25 cellular contexts compared by ENCODE assay signal in genomic region chrX:47817897-47818296, GRCh38. TPM values are rescaled to one million over a fixed set of nuclear protein-coding genes. Genes with fewer than 3 reads are reported as not detected.
DNase-seq lines count a peak whose midpoint lies in the region; ATAC-seq, FAIRE-seq and TF ChIP-seq lines count a peak whose summit lies in the region.
"Had no signal": no experiment of that assay in that cellular context is flagged by ENCODE, and none has a peak within 500 bp of the region (broad histone marks: within the 10 kb centered on the region; RNA-seq: fewer than 3 reads in every experiment).

No MANE protein-coding gene starts in this region.

- POLR2A ChIA-PET in activated CD8-positive, alpha-beta T cell treated with anti-CD3 and anti-CD28 coated beads for 36 hours (lab: Charles Lee): no interaction called here
- POLR2A ChIA-PET in activated CD8-positive, alpha-beta T cell treated with anti-CD3 and anti-CD28 coated beads, Interleukin-2, amount 10 ng/mL, durations not matched to agents 7 days and 5 days (lab: Charles Lee): no interaction called here
- POLR2A ChIA-PET in H1 (lab: Charles Lee; ENCODE audit: partially characterized antibody): no interaction called here

- H3K23me2 ChIP-seq in H1 (ENCODE audit: low read depth, low read length): no peaks in the 10 kb centered on the region

- no peak overlapping the region for H3K27ac Mint-ChIP-seq in activated CD8-positive, alpha-beta T cell treated with anti-CD3 and anti-CD28 coated beads for 36 hours
- no peak overlapping the region for H3K27ac Mint-ChIP-seq in activated CD8-positive, alpha-beta T cell treated with anti-CD3 and anti-CD28 coated beads, Interleukin-2, amount 10 ng/mL, durations not matched to agents 7 days and 5 days
- no peak overlapping the region for H3K27ac Mint-ChIP-seq in astrocyte (ENCODE audit: unreplicated experiment)
- H3K27ac Mint-ChIP-seq: B cell; CD4-positive, CD25-positive, alpha-beta regulatory T cell; CD8-positive, alpha-beta T cell had no signal

- H3K4me2 ChIP-seq in astrocyte (ENCODE audit: low read length) (no peak overlapping the region), H1 (ENCODE audit: insufficient read depth in 1 of 2, low read depth in 2 of 2, low read length in 2 of 2) (no peak overlapping the region)
- H3K4me2 ChIP-seq: BLaER1 had no signal

- H2BK12ac ChIP-seq in H1 (ENCODE audit: low read depth, low read length): no peak overlapping the region

- peak overlapping the region; percentile 88 for H4K91ac ChIP-seq in H1 (replicated peaks; ENCODE audit: insufficient read length, low read length)

- no peak overlapping the region for H3K18ac ChIP-seq in H1 (ENCODE audit: extremely low read depth, low read length)

- no peaks in the 10 kb centered on the region for H3K27me3 ChIP-seq in astrocyte (ENCODE audit: insufficient read depth, low read length)
- no peaks in the 10 kb centered on the region for H3K27me3 ChIP-seq in H1 (replicated peaks in 1 of 4; ENCODE audit: control insufficient read depth in 3 of 4, extremely low read depth in 1 of 4, insufficient read depth in 3 of 4, low read length in 3 of 4)

- H3K4me3 ChIP-seq in astrocyte (ENCODE audit: insufficient read depth, low read depth, low read length) (no peak overlapping the region), H1 (ENCODE audit: extremely low read depth in 1 of 4, insufficient read depth in 2 of 4, low read depth in 3 of 4, low read length in 4 of 4) (no peak overlapping the region)
- H3K4me3 ChIP-seq: BLaER1, GM12878 had no signal

- no peaks in the 10 kb centered on the region for H3K36me3 Mint-ChIP-seq in activated CD8-positive, alpha-beta T cell treated with anti-CD3 and anti-CD28 coated beads for 36 hours (ENCODE audit: low read depth)
- H3K36me3 Mint-ChIP-seq in activated CD8-positive, alpha-beta T cell treated with anti-CD3 and anti-CD28 coated beads, Interleukin-2, amount 10 ng/mL, durations not matched to agents 7 days and 5 days (ENCODE audit: low read depth): no peaks in the 10 kb centered on the region
- no peaks in the 10 kb centered on the region for H3K36me3 Mint-ChIP-seq in astrocyte (ENCODE audit: low read depth, unreplicated experiment)
- H3K36me3 Mint-ChIP-seq: CD8-positive, alpha-beta T cell had no signal

- H2AFZ ChIP-seq in astrocyte (ENCODE audit: low read depth, low read length) (no peak overlapping the region), H1 (ENCODE audit: low read length) (no peak overlapping the region)

- H3K79me2 ChIP-seq in astrocyte (ENCODE audit: insufficient read depth, low read length) (no peaks in the 10 kb centered on the region), H1 (ENCODE audit: control insufficient read depth in 1 of 2, insufficient read depth in 2 of 2, low read length in 2 of 2) (no peaks in the 10 kb centered on the region)

- H3K9me3 ChIP-seq in astrocyte (ENCODE audit: insufficient read depth, low read depth, low read length) (no peaks in the 10 kb centered on the region), H1 (ENCODE audit: insufficient read depth in 2 of 2, low read depth in 1 of 2, low read length in 1 of 2) (peaks cover 7 to 9% of the 10 kb centered on the region in 2 experiments; a peak in 3 of 4 replicates)

- peak; percentile 91 for FAIRE-seq in astrocyte (lab: Jason Lieb, UNC)
- FAIRE-seq in H1 (lab: Jason Lieb, UNC): no peak
- FAIRE-seq: A204.1, D721Med, GM12878, GM18507 had no signal

- no peak for TF ChIP-seq RAD21 in H1 (IDR thresholded peaks at IDR 0.05 in 1 of 2, conservative IDR thresholded peaks at IDR 0.05 in 1 of 2; ENCODE audit: low read depth in 2 of 2, low read length in 2 of 2)

- H2BK120ac ChIP-seq in H1 (replicated peaks; ENCODE audit: low read depth, low read length): peak overlapping the region; percentile 66

- H4K20me1 ChIP-seq in astrocyte (ENCODE audit: insufficient read depth, low read length) (no peaks in the 10 kb centered on the region), H1 (replicated peaks in 1 of 2; ENCODE audit: control insufficient read depth in 1 of 2, insufficient read depth in 2 of 2, low read length in 2 of 2) (no peaks in the 10 kb centered on the region)
- H4K20me1 ChIP-seq: BLaER1 had no signal

- no peak overlapping the region for H4K5ac ChIP-seq in H1 (ENCODE audit: insufficient read length, low read depth, low read length)

- H2BK15ac ChIP-seq in H1 (ENCODE audit: low read length): no peak overlapping the region

- no peak overlapping the region for H3K4me3 Mint-ChIP-seq in activated CD8-positive, alpha-beta T cell treated with anti-CD3 and anti-CD28 coated beads for 36 hours
- H3K4me3 Mint-ChIP-seq in activated CD8-positive, alpha-beta T cell treated with anti-CD3 and anti-CD28 coated beads, Interleukin-2, amount 10 ng/mL, durations not matched to agents 7 days and 5 days: no peak overlapping the region
- H3K4me3 Mint-ChIP-seq in astrocyte (ENCODE audit: unreplicated experiment): no peak overlapping the region
- H3K4me3 Mint-ChIP-seq: B cell; CD4-positive, CD25-positive, alpha-beta regulatory T cell; CD8-positive, alpha-beta T cell had no signal

- peak; percentile 61 for ATAC-seq in activated CD8-positive, alpha-beta T cell treated with anti-CD3 and anti-CD28 coated beads for 36 hours
- ATAC-seq in activated CD8-positive, alpha-beta T cell treated with anti-CD3 and anti-CD28 coated beads, Interleukin-2, amount 10 ng/mL, durations not matched to agents 7 days and 5 days: no peak
- ATAC-seq in GM18498 (IDR thresholded peaks at IDR 0.05; ENCODE audit: unreplicated experiment) (no peak), HG03095 (IDR thresholded peaks at IDR 0.05; ENCODE audit: unreplicated experiment) (no peak)
- ATAC-seq: CD8-positive, alpha-beta T cell; GM12878 had no signal

- TF ChIP-seq CTCF in activated CD8-positive, alpha-beta T cell treated with anti-CD3 and anti-CD28 coated beads for 36 hours (IDR thresholded peaks at IDR 0.05): no peak
- TF ChIP-seq CTCF in astrocyte (IDR thresholded peaks at IDR 0.05; ENCODE audit: insufficient read depth, low read depth, low read length) (no peak), H1 (IDR thresholded peaks at IDR 0.05; ENCODE audit: control extremely low read depth in 1 of 3, insufficient read depth in 1 of 3, low read depth in 1 of 3, low read length in 3 of 3) (no peak)

- H3K79me1 ChIP-seq in H1 (ENCODE audit: low read depth, low read length): no peaks in the 10 kb centered on the region

- H4K8ac ChIP-seq in H1 (ENCODE audit: extremely low read depth, insufficient read depth, low read length): no peak overlapping the region

- H2BK20ac ChIP-seq in H1 (ENCODE audit: low read length): no peak overlapping the region

- H3K9ac ChIP-seq in astrocyte (ENCODE audit: low read length) (no peak overlapping the region), H1 (replicated peaks in 1 of 4; ENCODE audit: extremely low read depth in 1 of 4, low read depth in 3 of 4, low read length in 3 of 4) (no peak overlapping the region)
- H3K9ac ChIP-seq: BLaER1 had no signal

- H3K27me3 Mint-ChIP-seq in activated CD8-positive, alpha-beta T cell treated with anti-CD3 and anti-CD28 coated beads for 36 hours: no peaks in the 10 kb centered on the region
- H3K27me3 Mint-ChIP-seq in activated CD8-positive, alpha-beta T cell treated with anti-CD3 and anti-CD28 coated beads, Interleukin-2, amount 10 ng/mL, durations not matched to agents 7 days and 5 days (ENCODE audit: low read depth): no peaks in the 10 kb centered on the region
- no peaks in the 10 kb centered on the region for H3K27me3 Mint-ChIP-seq in astrocyte (ENCODE audit: low read depth, unreplicated experiment)
- H3K27me3 Mint-ChIP-seq: CD4-positive, CD25-positive, alpha-beta regulatory T cell had no signal

- no peak overlapping the region; the same call in 1 of the 2 replicates for H2BK5ac ChIP-seq in H1 (ENCODE audit: low read depth, low read length)

- WGBS in H1 (ENCODE audit: extremely low coverage in 1 of 2, insufficient coverage in 1 of 2, insufficient read length in 1 of 2, insufficient replicate concordance in 2 of 2, low coverage in 1 of 2, low lambda C conversion rate in 2 of 2, missing lambda C conversion rate in 1 of 2), 2 experiments: 89% methylated on average over 1 of the region's 1 CpG; no CpG with 5 or more reads in 1 of the 2 experiments

- H3K4me1 ChIP-seq in astrocyte (ENCODE audit: insufficient read depth, low read length) (no peaks in the 10 kb centered on the region), H1 (replicated peaks in 1 of 4; ENCODE audit: control insufficient read depth in 3 of 4, insufficient read depth in 4 of 4, low read length in 3 of 4) (peaks cover 0 to 9% (median 3%) of the 10 kb centered on the region in 4 experiments; a peak in 4 of 7 replicates)
- H3K4me1 ChIP-seq: BLaER1 had no signal

- peak; percentile 7 for DNase-seq in activated CD8-positive, alpha-beta T cell treated with anti-CD3 and anti-CD28 coated beads for 36 hours
- no peak for DNase-seq in activated CD8-positive, alpha-beta T cell treated with anti-CD3 and anti-CD28 coated beads, Interleukin-2, amount 10 ng/mL, durations not matched to agents 7 days and 5 days
- DNase-seq in astrocyte (ENCODE audit: low read depth) (no peak), H1 (ENCODE audit: low read depth in 1 of 2, low spot score in 2 of 2) (no peak), NCI-H2227 treated with DMSO at 0.1 percent for 48 hours (lab: John Stamatoyannopoulos, UW) (no peak)
- no peak for DNase-seq in NK-92 treated with Interleukin-12 subunit alpha and Interleukin-12 subunit beta, amount 100 ng/mL, for 24 hours (lab: John Stamatoyannopoulos, UW)
- DNase-seq: CD4-positive, CD25-positive, alpha-beta regulatory T cell; CD8-positive, alpha-beta T cell; DMS 273 treated with DMSO at 0.1 percent for 48 hours; DMS79; EL; GDM1; GOT3; H7; HCEC 1CT had no signal

- no peak overlapping the region for H3K56ac ChIP-seq in H1 (replicated peaks; ENCODE audit: insufficient read length, low read depth, low read length)

- CTCF ChIA-PET in activated CD8-positive, alpha-beta T cell treated with anti-CD3 and anti-CD28 coated beads for 36 hours (lab: Charles Lee): no interaction called here
- CTCF ChIA-PET in activated CD8-positive, alpha-beta T cell treated with anti-CD3 and anti-CD28 coated beads, Interleukin-2, amount 10 ng/mL, durations not matched to agents 7 days and 5 days (lab: Charles Lee): no interaction called here
- CTCF ChIA-PET in H1 (lab: Charles Lee; ENCODE audit: partially characterized antibody): no interaction called here

- TF ChIP-seq EP300 in H1 (IDR thresholded peaks at IDR 0.05; ENCODE audit: borderline replicate concordance in 1 of 2, low read depth in 2 of 2, low read length in 2 of 2): no peak

- H3K4ac ChIP-seq in H1 (replicated peaks; ENCODE audit: insufficient read length, low read depth, low read length): no peak overlapping the region

- H3K27ac ChIP-seq in astrocyte (ENCODE audit: low read depth, low read length): no peak overlapping the region
- H3K27ac ChIP-seq in H1 (ENCODE audit: low read depth, low read length): no peak overlapping the region
- H3K27ac ChIP-seq: 22Rv1, BLaER1, C4-2B had no signal

- H3K14ac ChIP-seq in H1 (ENCODE audit: insufficient read length): no peak overlapping the region

- no peak overlapping the region for H3K23ac ChIP-seq in H1 (ENCODE audit: insufficient read length)

- TF ChIP-seq POLR2A in H1 (IDR thresholded peaks at IDR 0.05; ENCODE audit: control extremely low read depth in 1 of 2, low read depth in 2 of 2, low read length in 2 of 2): no peak

- intact Hi-C loops in activated CD8-positive, alpha-beta T cell treated with anti-CD3 and anti-CD28 coated beads for 36 hours (cut with micrococcal nuclease): no loop called here

- H2AK5ac ChIP-seq in H1 (ENCODE audit: low read depth, low read length): no peak overlapping the region

- H3K4me1 Mint-ChIP-seq in activated CD8-positive, alpha-beta T cell treated with anti-CD3 and anti-CD28 coated beads for 36 hours (ENCODE audit: low read depth): peaks cover 6% of the 10 kb centered on the region
- H3K4me1 Mint-ChIP-seq in activated CD8-positive, alpha-beta T cell treated with anti-CD3 and anti-CD28 coated beads, Interleukin-2, amount 10 ng/mL, durations not matched to agents 7 days and 5 days (ENCODE audit: low read depth): peaks cover 9% of the 10 kb centered on the region
- H3K4me1 Mint-ChIP-seq in astrocyte (ENCODE audit: low read depth, unreplicated experiment): peaks cover 12% of the 10 kb centered on the region
- H3K4me1 Mint-ChIP-seq: B cell had no signal

- H3K9me3 Mint-ChIP-seq in activated CD8-positive, alpha-beta T cell treated with anti-CD3 and anti-CD28 coated beads for 36 hours: no peaks in the 10 kb centered on the region
- no peaks in the 10 kb centered on the region for H3K9me3 Mint-ChIP-seq in activated CD8-positive, alpha-beta T cell treated with anti-CD3 and anti-CD28 coated beads, Interleukin-2, amount 10 ng/mL, durations not matched to agents 7 days and 5 days (ENCODE audit: insufficient read depth)
- H3K9me3 Mint-ChIP-seq in astrocyte (ENCODE audit: unreplicated experiment): no peaks in the 10 kb centered on the region
- H3K9me3 Mint-ChIP-seq: CD4-positive, CD25-positive, alpha-beta regulatory T cell; CD8-positive, alpha-beta T cell had no signal

- H3K36me3 ChIP-seq in astrocyte (ENCODE audit: insufficient read depth, low read length) (no peaks in the 10 kb centered on the region), H1 (ENCODE audit: control insufficient read depth in 2 of 4, insufficient read depth in 4 of 4, low read length in 3 of 4) (no peaks in the 10 kb centered on the region; a peak in 1 of 8 replicates)
- H3K36me3 ChIP-seq: BLaER1 had no signal

RNA-seq across cellular contexts. Expression of gene ZNF81, which starts 18.8 kb away (rescaled TPM):
- 1 to 10 TPM; 5.4 to 6.3 TPM for total RNA-seq in activated CD8-positive, alpha-beta T cell treated with anti-CD3 and anti-CD28 coated beads for 36 hours
- total RNA-seq in activated CD8-positive, alpha-beta T cell treated with anti-CD3 and anti-CD28 coated beads, Interleukin-2, amount 10 ng/mL, durations not matched to agents 7 days and 5 days: 10 to 100 TPM in 1 of 2 experiments, 1 to 10 TPM in 1; 9.4 to 10.4 TPM
- 6.2 and 8.6 TPM in 2 replicates for total RNA-seq in astrocyte
- 10.0 and 12.8 TPM in 2 replicates for total RNA-seq in H1 (2021; fragmentation: NEBNext Ultra II Directional; extraction: Animal tissue kit (Norgen Biotek cat#: 25700))
- 3.4 and 4.6 TPM in 2 replicates for polyA plus RNA-seq in H1 (2011; rRNA removed)
- polyA plus RNA-seq in H1 (2011; cell fraction: cytosol; rRNA removed): 4.2 TPM
- 3.9 TPM for polyA plus RNA-seq in H1 (2011; cell fraction: nucleus; rRNA removed)
- 4.6 to 5.4 TPM (median 4.8 TPM) in 4 replicates for polyA plus RNA-seq in H1 (2012, experiment 1 of 2)
- 0.16 TPM for polyA plus RNA-seq in H1 (2012, experiment 2 of 2)
- polyA plus RNA-seq in H1 (2013, experiment 1 of 2): 4.9 TPM
- polyA plus RNA-seq in H1 (2013, experiment 2 of 2): 5.1 TPM
- polyA minus RNA-seq in H1 (2011; rRNA and poly(A)+ RNA removed): 15.7 and 26.3 TPM in 2 replicates
- 3.7 TPM for polyA minus RNA-seq in H1 (2011; cell fraction: cytosol; rRNA and poly(A)+ RNA removed)
- 13.6 TPM for polyA minus RNA-seq in H1 (2011; cell fraction: nucleus; rRNA and poly(A)+ RNA removed)
